Comparison of ENCODE assay signal across 8 cellular contexts in genomic region chr7:118182618-118183253, GRCh38. TPM values are rescaled to one million over a fixed set of nuclear protein-coding genes. Genes with fewer than 3 reads are reported as not detected.
DNase-seq lines count a peak whose midpoint lies in the region; ATAC-seq and TF ChIP-seq lines count a peak whose summit lies in the region.

No MANE protein-coding gene starts in this region.

- H3K9me3 Mint-ChIP-seq in Calu3 (ENCODE audit: low read depth, unreplicated experiment) (no peaks in the 10 kb centered on the region), progenitor cell of endocrine pancreas (ENCODE audit: low read depth) (no peaks in the 10 kb centered on the region)

- peak overlapping the region; percentile 95 for H3K27ac Mint-ChIP-seq in Calu3 (ENCODE audit: unreplicated experiment)
- H3K27ac Mint-ChIP-seq in progenitor cell of endocrine pancreas = peak overlapping the region; percentile 100

- peak overlapping the region; percentile 83 for H3K4me3 Mint-ChIP-seq in Calu3 (ENCODE audit: low read depth, unreplicated experiment)
- H3K4me3 Mint-ChIP-seq in progenitor cell of endocrine pancreas (ENCODE audit: low read depth) = peak overlapping the region; percentile 94

- ATAC-seq in PC-3 (no peak), GM19328 (IDR thresholded peaks at IDR 0.05; ENCODE audit: unreplicated experiment) (no peak)

- H3K9me3 ChIP-seq in PC-3 (ENCODE audit: low read length) = no peaks in the 10 kb centered on the region
- no peaks in the 10 kb centered on the region for H3K9me3 ChIP-seq in esophagus muscularis mucosa

- H3K27me3 ChIP-seq in PC-3 (ENCODE audit: low read length) (no peaks in the 10 kb centered on the region), esophagus muscularis mucosa (no peaks in the 10 kb centered on the region)

- WGBS in esophagus muscularis mucosa = 85% methylated on average over 10 of the region's 10 CpGs

- DNase-seq in Calu3 (peak; percentile 13), PC-3 (no peak), esophagus muscularis mucosa (ENCODE audit: extremely low spot score) (no peak), progenitor cell of endocrine pancreas (ENCODE audit: low spot score, unreplicated experiment) (no peak), caudate nucleus (lab: John Stamatoyannopoulos, UW) (no peak), globus pallidus (ENCODE audit: low spot score) (no peak), NCI-H345 treated with DMSO at 0.1 percent for 48 hours (lab: John Stamatoyannopoulos, UW; ENCODE audit: unreplicated experiment) (no peak)

- CTCF ChIA-PET in Calu3 (lab: Charles Lee) = no interaction called here
- CTCF ChIA-PET in PC-3 (lab: Charles Lee) = no interaction called here

- H3K36me3 Mint-ChIP-seq in Calu3 (ENCODE audit: insufficient read depth, unreplicated experiment) = peaks cover 38% of the 10 kb centered on the region
- peaks cover 8% of the 10 kb centered on the region for H3K36me3 Mint-ChIP-seq in progenitor cell of endocrine pancreas (ENCODE audit: insufficient read depth)

- peak overlapping the region; percentile 99 for H3K9ac ChIP-seq in PC-3 (ENCODE audit: low read length)

- no peak for TF ChIP-seq EP300 in esophagus muscularis mucosa (IDR thresholded peaks at IDR 0.05)

- H3K4me2 ChIP-seq in PC-3 (ENCODE audit: low read length) = peak overlapping the region; percentile 97

- H3K27me3 Mint-ChIP-seq in Calu3 (ENCODE audit: unreplicated experiment) = no peaks in the 10 kb centered on the region
- H3K27me3 Mint-ChIP-seq in progenitor cell of endocrine pancreas = no peaks in the 10 kb centered on the region

- H3K4me1 ChIP-seq in PC-3 (ENCODE audit: insufficient read depth, low read length) = peaks cover 21% of the 10 kb centered on the region; the same call in 1 of the 2 replicates
- peaks cover 24 to 33% (median 31%) of the 10 kb centered on the region in 4 donors for H3K4me1 ChIP-seq in esophagus muscularis mucosa

- H2AFZ ChIP-seq in PC-3 (ENCODE audit: low read length) = peak overlapping the region; percentile 92

- TF ChIP-seq CTCF in Calu3 (IDR thresholded peaks at IDR 0.05; ENCODE audit: unreplicated experiment) (no peak), PC-3 (conservative IDR thresholded peaks at IDR 0.05; ENCODE audit: low read depth, low read length) (no peak), esophagus muscularis mucosa (IDR thresholded peaks at IDR 0.05) (no peak), progenitor cell of endocrine pancreas (IDR thresholded peaks at IDR 0.05; ENCODE audit: unreplicated experiment) (no peak)

- intact Hi-C loops in Calu3 (cut with micrococcal nuclease; ENCODE audit: unreplicated experiment) (no loop called here), PC-3 (cut with micrococcal nuclease) (loop anchor here (5.0 kb wide), 1 partner anchor 230 kb away; no protein-coding TSS in a partner anchor), esophagus muscularis mucosa (cut with DNase I) (loop anchor here (10.0 kb wide), 1 partner anchor 308 kb away; the partner anchor contains the start of gene CTTNBP2)

- no peak for TF ChIP-seq POLR2A in esophagus muscularis mucosa (IDR thresholded peaks at IDR 0.05; ENCODE audit: low read depth)

- H3F3A ChIP-seq in PC-3 (ENCODE audit: low read length, unreplicated experiment) = no peaks in the 10 kb centered on the region

- H3K4me1 Mint-ChIP-seq in Calu3 (ENCODE audit: low read depth, unreplicated experiment) (peaks cover 14% of the 10 kb centered on the region), progenitor cell of endocrine pancreas (ENCODE audit: low read depth) (peaks cover 20% of the 10 kb centered on the region)

- no peaks in the 10 kb centered on the region for H3K9me2 ChIP-seq in PC-3 (replicated peaks; ENCODE audit: low read length)

- H3K4me3 ChIP-seq in PC-3 (ENCODE audit: low read length) = peak overlapping the region; percentile 100
- peak overlapping the region; percentile 84 to 97 (median 91) for H3K4me3 ChIP-seq in esophagus muscularis mucosa

- no peak overlapping the region for H3K27ac ChIP-seq in PC-3 (ENCODE audit: low read length)
- peak overlapping the region in 3 of 4 donors; percentile 94 to 96 (median 96) for H3K27ac ChIP-seq in esophagus muscularis mucosa (replicated peaks in 1 of 4)
- H3K27ac ChIP-seq in caudate nucleus (ENCODE audit: low read depth, low read length) = no peak overlapping the region

- POLR2A ChIA-PET in PC-3 (lab: Charles Lee; ENCODE audit: unreplicated experiment) = no interaction called here

- BruUV-seq in Calu3 (replicated peaks; lab: Mats Ljungman, UMichigan) (no TSS peak), PC-3 (replicated peaks; lab: Mats Ljungman, UMichigan) (no TSS peak)

- no peaks in the 10 kb centered on the region for H4K20me1 ChIP-seq in PC-3 (ENCODE audit: low read length)

- peaks cover 9% of the 10 kb centered on the region; the same call in 1 of the 2 replicates for H3K36me3 ChIP-seq in PC-3 (ENCODE audit: low read depth, low read length)
- H3K36me3 ChIP-seq in esophagus muscularis mucosa = peaks cover 0 to 9% (median under 1%) of the 10 kb centered on the region in 4 donors

- peaks cover 46% of the 10 kb centered on the region for H3K79me2 ChIP-seq in PC-3 (ENCODE audit: low read length)

RNA-seq across cellular contexts. Expression of gene LSM8, which starts 1.2 kb away (rescaled TPM):
- total RNA-seq in Calu3 (2022) (43.6 and 53.8 TPM in 2 replicates), PC-3 (2014; rRNA removed) (41.2 and 55.1 TPM in 2 replicates), esophagus muscularis mucosa (10 to 100 TPM; 22.1 to 28.1 (median 26.3) TPM), progenitor cell of endocrine pancreas (45.8 and 49.5 TPM in 2 replicates)

RNA-seq across cellular contexts. Expression of gene ANKRD7, which starts 41.8 kb away (rescaled TPM):
- total RNA-seq in Calu3 (2022) = 0.42 TPM in 1 of 2 replicates, not detected in the other
- not detected in 2 replicates for total RNA-seq in PC-3 (2014; rRNA removed)
- total RNA-seq in esophagus muscularis mucosa = 1 to 10 TPM in 1 of 4 donors, under 1 TPM in 3; 0.57 to 1.2 (median 0.90) TPM
- total RNA-seq in progenitor cell of endocrine pancreas = not detected in 2 replicates

Comparison
In these comparisons a context has a peak if more than half of its experiments do, and no peak if none do; other contexts are left out.
1. H3K27ac ChIP-seq: peak in esophagus muscularis mucosa (3 of 4); none in PC-3 (single experiment) and caudate nucleus (single experiment).